ENCODE assay signal across 1 cellular context in genomic region chr4:114922582-114922912, GRCh38.
TF ChIP-seq lines count a peak whose summit lies in the region.

No MANE protein-coding gene starts in this region.

TF ChIP-seq in GM23338, 12 proteins besides CTCF, POLR2A, EP300 and RAD21 (continued from another document):
- TF ChIP-seq REST (IDR thresholded peaks at IDR 0.05; ENCODE audit: unreplicated experiment) (no peak), NANOG (IDR thresholded peaks at IDR 0.05; ENCODE audit: borderline replicate concordance) (no peak), POLR2AphosphoS5 (IDR thresholded peaks at IDR 0.05; ENCODE audit: low read depth) (no peak), ETS1 (IDR thresholded peaks at IDR 0.05) (no peak), JUNB (IDR thresholded peaks at IDR 0.05; ENCODE audit: unreplicated experiment) (no peak), ZNF114 (CRISPR knock-in tag; IDR thresholded peaks at IDR 0.05) (no peak), STAT1 (IDR thresholded peaks at IDR 0.05; ENCODE audit: unreplicated experiment) (no peak), ZNF462 (CRISPR knock-in tag; IDR thresholded peaks at IDR 0.05) (no peak)
TF ChIP-seq in GM23338: peak in this region for 0.
